ENCODE assay signal across 1 cellular context in the genomic region with DNA sequence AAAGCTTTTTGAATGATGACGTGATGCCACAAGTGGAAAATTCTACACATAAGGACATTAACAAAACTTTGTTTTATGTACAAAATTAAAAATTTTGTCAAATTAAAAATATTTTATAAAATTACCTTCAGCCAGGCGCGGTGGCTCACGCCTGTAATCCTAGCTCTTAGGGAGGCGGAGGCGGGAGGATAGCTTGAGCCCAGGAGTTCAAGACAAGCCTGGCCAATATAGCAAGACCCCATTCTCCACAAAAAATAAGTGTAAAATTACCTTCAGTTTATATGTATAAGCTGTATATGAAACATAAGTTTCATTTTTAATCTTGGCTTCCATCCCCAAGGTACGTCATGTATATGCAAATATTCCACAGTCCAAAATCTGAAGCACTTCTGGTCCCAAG.
TF ChIP-seq lines count a peak whose summit lies in the region.

No MANE protein-coding gene starts in this region.

TF ChIP-seq in K562, 482 proteins besides CTCF, POLR2A, EP300 and RAD21:
- TF ChIP-seq EWSR1 (IDR thresholded peaks at IDR 0.05; ENCODE audit: borderline replicate concordance, low read depth, partially characterized antibody) (no peak), ZNF121 (CRISPR knock-in tag; conservative IDR thresholded peaks at IDR 0.05) (peak; percentile 34; the same call in 1 of the 2 replicates)
